Comparison of ENCODE assay signal across 22 cellular contexts in the genomic region with DNA sequence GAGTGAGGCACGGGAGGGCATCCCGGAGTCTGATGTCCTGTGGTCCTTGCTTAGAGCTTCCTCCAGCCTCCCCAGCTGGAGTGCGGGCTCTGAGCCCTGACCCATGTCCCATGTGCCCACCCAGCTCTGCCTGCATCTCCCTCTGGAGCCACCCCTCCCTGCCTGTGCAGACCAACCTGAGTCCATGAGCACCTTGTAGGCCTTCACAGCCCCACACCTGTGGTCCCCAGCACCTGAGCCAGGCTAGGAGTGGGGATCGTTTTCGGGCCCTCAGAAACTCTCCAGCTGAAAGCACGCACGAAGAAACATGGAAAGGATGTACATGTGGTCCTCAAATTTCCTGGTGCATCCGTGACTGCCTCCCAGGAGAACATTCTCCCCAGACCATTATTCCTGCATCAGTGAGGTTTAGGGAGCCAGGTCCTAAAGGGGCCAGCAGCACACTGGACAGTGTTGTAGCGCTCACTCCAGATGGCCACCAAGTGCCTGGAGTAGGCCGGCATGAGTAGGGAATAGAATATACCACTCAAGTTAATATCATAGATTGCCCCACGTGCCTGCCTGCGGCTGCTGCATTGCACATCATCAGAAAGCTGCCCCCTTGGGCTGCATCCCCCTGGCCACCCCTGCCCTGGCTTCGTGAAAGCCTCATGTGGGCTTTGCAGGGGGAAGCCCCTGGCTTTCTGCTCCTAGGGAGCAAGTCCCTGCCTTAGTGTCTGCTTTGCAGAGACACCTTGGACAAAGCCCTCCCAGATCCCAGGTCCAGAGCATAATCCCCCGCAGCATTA.
DNase-seq lines count a peak whose midpoint lies in the region; ATAC-seq and TF ChIP-seq lines count a peak whose summit lies in the region.
"Had no signal": no experiment of that assay in that cellular context is flagged by ENCODE, and none has a peak within 500 bp of the region (broad histone marks: within the 10 kb centered on the region; RNA-seq: fewer than 3 reads in every experiment).

No MANE protein-coding gene starts in this region.

- H3K4me1 Mint-ChIP-seq in activated T-cell treated with anti-CD3 and anti-CD28 coated beads, Interleukin-2, amount 50 U/mL, for 4 hours (ENCODE audit: low read depth): peaks cover 12% of the 10 kb centered on the region

- no peak for TF ChIP-seq CTCF in GM10266 (IDR thresholded peaks at IDR 0.05; ENCODE audit: control insufficient read depth, insufficient read depth, low read depth, missing control alignments)
- TF ChIP-seq CTCF in colonic mucosa (IDR thresholded peaks at IDR 0.05): no peak
- no peak for TF ChIP-seq CTCF in transverse colon (IDR thresholded peaks at IDR 0.05)

- ATAC-seq in activated T-cell treated with anti-CD3 and anti-CD28 coated beads, Interleukin-2, amount 50 U/mL, for 4 hours: no peak

- H3K27me3 ChIP-seq in colonic mucosa (no peaks in the 10 kb centered on the region), transverse colon (no peaks in the 10 kb centered on the region)

- H3K27me3 Mint-ChIP-seq in activated T-cell treated with anti-CD3 and anti-CD28 coated beads, Interleukin-2, amount 50 U/mL, for 4 hours (ENCODE audit: low read depth): peaks cover 2% of the 10 kb centered on the region
- H3K27me3 Mint-ChIP-seq: activated CD4-positive, alpha-beta T cell treated with anti-CD3 and anti-CD28 coated beads, Interleukin-2, amount 10 ng/mL, durations not matched to agents 24 days and 14 days had no signal

- H3K4me1 ChIP-seq in colonic mucosa (peaks cover 8% of the 10 kb centered on the region), transverse colon (peaks cover 3 to 20% (median 14%) of the 10 kb centered on the region in 4 donors)

- H3K36me3 ChIP-seq in colonic mucosa (no peaks in the 10 kb centered on the region), transverse colon (peaks cover 0 to 4% (median 0%) of the 10 kb centered on the region in 4 donors)
- H3K36me3 ChIP-seq: thoracic aorta had no signal

- no peak overlapping the region for H3K9ac ChIP-seq in colonic mucosa (ENCODE audit: low read depth in 2 of 2, low read length in 2 of 2)

- TF ChIP-seq EP300 in transverse colon (IDR thresholded peaks at IDR 0.05; ENCODE audit: low read depth): no peak

- H3K27ac ChIP-seq in colonic mucosa (no peak overlapping the region), transverse colon (no peak overlapping the region)
- H3K27ac ChIP-seq: RWPE1, SK-N-MC, thoracic aorta had no signal

- intact Hi-C loops in colonic mucosa (cut with DNase I) (no loop called here), posterior vena cava (cut with DNase I) (no loop called here), transverse colon (cut with DNase I; ENCODE audit: low total_unique reads) (no loop called here)

- H3K36me3 Mint-ChIP-seq in activated T-cell treated with anti-CD3 and anti-CD28 coated beads, Interleukin-2, amount 50 U/mL, for 4 hours (ENCODE audit: insufficient read depth): no peaks in the 10 kb centered on the region
- H3K36me3 Mint-ChIP-seq: CD14-positive monocyte had no signal

- H3K4me3 Mint-ChIP-seq in activated T-cell treated with anti-CD3 and anti-CD28 coated beads, Interleukin-2, amount 50 U/mL, for 4 hours: no peak overlapping the region
- H3K4me3 Mint-ChIP-seq: activated CD4-positive, alpha-beta T cell treated with anti-CD3 and anti-CD28 coated beads, Interleukin-2, amount 10 ng/mL, durations not matched to agents 24 days and 14 days; activated naive CD4-positive, alpha-beta T cell treated with anti-CD3 and anti-CD28 coated beads for 36 hours; CD14-positive monocyte had no signal

- H3K9me3 ChIP-seq in colonic mucosa (no peaks in the 10 kb centered on the region), transverse colon (no peaks in the 10 kb centered on the region)
- H3K9me3 ChIP-seq: thoracic aorta had no signal

- DNase-seq in activated T-cell treated with anti-CD3 and anti-CD28 coated beads, Interleukin-2, amount 50 U/mL, for 1 hour: peak; percentile 8
- DNase-seq in activated T-cell treated with anti-CD3 and anti-CD28 coated beads, Interleukin-2, amount 50 U/mL, for 4 hours: no peak
- peak; percentile 33 for DNase-seq in GM10266 (ENCODE audit: extremely low spot score)
- peak; percentile 15 for DNase-seq in colonic mucosa
- DNase-seq in posterior vena cava (ENCODE audit: low spot score): peak; percentile 72
- DNase-seq in NCI-H1417 (lab: John Stamatoyannopoulos, UW): no peak
- no peak for DNase-seq in HCEC 1CT
- DNase-seq in transverse colon: no peak
- DNase-seq: activated CD4-positive, alpha-beta T cell treated with anti-CD3 and anti-CD28 coated beads, Interleukin-2, amount 10 ng/mL, durations not matched to agents 24 days and 14 days; activated naive CD4-positive, alpha-beta T cell treated with anti-CD3 and anti-CD28 coated beads for 36 hours; NCI-H187 treated with DMSO at 0.1 percent for 48 hours; NCI-H526 treated with DMSO at 0.1 percent for 48 hours; nucleus accumbens; retina; stimulated activated CD4-positive, alpha-beta T cell treated with anti-CD3 and anti-CD28 coated beads, Interleukin-12 subunit alpha, Interleukin-12 subunit beta, amount 100 ng/mL, for 4 hours; stimulated activated CD4-positive, alpha-beta T cell treated with anti-CD3 and anti-CD28 coated beads, Interleukin-4, amount 100 ng/mL, for 4 hours; stimulated activated naive CD4-positive, alpha-beta T cell treated with Interleukin-2 at 50 U/mL for 16 hours; T-helper 2 cell had no signal

- no peak overlapping the region for H3K4me3 ChIP-seq in colonic mucosa
- no peak overlapping the region for H3K4me3 ChIP-seq in transverse colon
- H3K4me3 ChIP-seq: SK-N-MC, thoracic aorta had no signal

- WGBS in transverse colon (ENCODE audit: low coverage in 1 of 2), 2 donors: 89 to 100% methylated on average over 1 to 14 of the region's 14 CpGs

- no peaks in the 10 kb centered on the region for H3K9me3 Mint-ChIP-seq in activated T-cell treated with anti-CD3 and anti-CD28 coated beads, Interleukin-2, amount 50 U/mL, for 4 hours
- H3K9me3 Mint-ChIP-seq: activated CD4-positive, alpha-beta T cell treated with anti-CD3 and anti-CD28 coated beads, Interleukin-2, amount 10 ng/mL, durations not matched to agents 24 days and 14 days; activated naive CD4-positive, alpha-beta T cell treated with anti-CD3 and anti-CD28 coated beads for 36 hours had no signal

- no peak for TF ChIP-seq POLR2A in transverse colon (IDR thresholded peaks at IDR 0.05)

- in situ Hi-C loops in transverse colon (cut with MboI; ENCODE audit: low pct_ligation_motif_present in 1 of 4, low pct_unique_long_range_greater_than_20kb in 1 of 4, low sequenced_read_pairs in 3 of 4): no loop called here

Comparison
In these comparisons a context has a peak if more than half of its experiments do, and no peak if none do; other contexts are left out.
1. DNase-seq: peak in activated T-cell treated with anti-CD3 and anti-CD28 coated beads, Interleukin-2, amount 50 U/mL, for 1 hour (single experiment), GM10266 (single experiment), colonic mucosa (single experiment) and posterior vena cava (single experiment); none in activated T-cell treated with anti-CD3 and anti-CD28 coated beads, Interleukin-2, amount 50 U/mL, for 4 hours (single experiment), NCI-H1417 (0 of 3), HCEC 1CT (single experiment) and transverse colon (single experiment).